ENCODE assay signal across 1 cellular context in genomic region chr16:24983521-24983920, GRCh38.
TF ChIP-seq lines count a peak whose summit lies in the region.

No MANE protein-coding gene starts in this region.

TF ChIP-seq in GM12878, 131 proteins besides CTCF, POLR2A, EP300 and RAD21:
- TF ChIP-seq ETV6 (conservative IDR thresholded peaks at IDR 0.05 in 1 of 2, IDR thresholded peaks at IDR 0.05 in 1 of 2; ENCODE audit: borderline replicate concordance in 1 of 2, low read depth in 1 of 2) (no peak), NR2C2 (IDR thresholded peaks at IDR 0.05; ENCODE audit: borderline replicate concordance, control insufficient read depth, insufficient read length, low read depth) (no peak), ZNF207 (IDR thresholded peaks at IDR 0.05; ENCODE audit: borderline replicate concordance) (no peak), MAX (IDR thresholded peaks at IDR 0.05; ENCODE audit: low read depth, low read length) (no peak), USF2 (IDR thresholded peaks at IDR 0.05; ENCODE audit: borderline replicate concordance, low read depth, low read length) (no peak), CREM (IDR thresholded peaks at IDR 0.05; ENCODE audit: low read depth) (no peak), NFIC (IDR thresholded peaks at IDR 0.05; ENCODE audit: low read depth, low read length) (no peak), EGR1 (IDR thresholded peaks at IDR 0.05; ENCODE audit: borderline replicate concordance in 1 of 2, low read depth in 2 of 2, low read length in 2 of 2) (no peak), ZNF622 (IDR thresholded peaks at IDR 0.05) (no peak), SREBF1 (IDR thresholded peaks at IDR 0.05; ENCODE audit: low read length) (no peak), ZNF687 (IDR thresholded peaks at IDR 0.05) (no peak), PRDM15 (CRISPR knock-in tag; IDR thresholded peaks at IDR 0.05) (no peak), STAT1 (conservative IDR thresholded peaks at IDR 0.05) (no peak), TCF7 (IDR thresholded peaks at IDR 0.05; ENCODE audit: borderline replicate concordance) (no peak)
- TF ChIP-seq, protein P1, sequence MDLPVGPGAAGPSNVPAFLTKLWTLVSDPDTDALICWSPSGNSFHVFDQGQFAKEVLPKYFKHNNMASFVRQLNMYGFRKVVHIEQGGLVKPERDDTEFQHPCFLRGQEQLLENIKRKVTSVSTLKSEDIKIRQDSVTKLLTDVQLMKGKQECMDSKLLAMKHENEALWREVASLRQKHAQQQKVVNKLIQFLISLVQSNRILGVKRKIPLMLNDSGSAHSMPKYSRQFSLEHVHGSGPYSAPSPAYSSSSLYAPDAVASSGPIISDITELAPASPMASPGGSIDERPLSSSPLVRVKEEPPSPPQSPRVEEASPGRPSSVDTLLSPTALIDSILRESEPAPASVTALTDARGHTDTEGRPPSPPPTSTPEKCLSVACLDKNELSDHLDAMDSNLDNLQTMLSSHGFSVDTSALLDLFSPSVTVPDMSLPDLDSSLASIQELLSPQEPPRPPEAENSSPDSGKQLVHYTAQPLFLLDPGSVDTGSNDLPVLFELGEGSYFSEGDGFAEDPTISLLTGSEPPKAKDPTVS (IDR thresholded peaks at IDR 0.05; ENCODE audit: low read depth, low read length), result no peak
TF ChIP-seq in GM12878: peak in this region for 0.
